8 cellular contexts compared by ENCODE assay signal in the genomic region with DNA sequence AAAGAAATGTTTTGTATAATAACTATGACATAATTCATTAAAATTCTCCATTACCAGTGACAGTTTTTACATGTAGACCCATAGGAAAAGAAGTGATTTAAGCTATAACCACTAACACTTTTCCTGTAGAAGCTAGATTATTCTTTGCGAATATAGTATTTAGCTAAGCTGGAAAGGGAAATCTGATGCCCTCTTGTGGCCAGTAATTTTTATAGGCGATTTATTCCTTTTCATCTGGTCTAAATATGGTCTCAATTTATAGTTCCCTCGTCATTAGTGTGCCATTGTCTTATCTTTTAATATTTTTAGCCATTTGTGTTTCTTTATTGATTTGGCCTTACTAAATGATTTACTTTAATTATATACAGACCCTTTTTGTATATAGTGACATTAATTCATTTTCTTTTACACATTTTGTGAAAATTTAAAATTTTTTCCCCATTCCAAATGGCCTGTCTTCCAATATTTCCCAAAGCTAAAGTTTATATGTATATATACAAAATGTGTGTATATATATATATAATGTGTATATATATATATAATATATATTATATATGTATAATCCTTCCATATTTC. TPM values are rescaled to one million over a fixed set of nuclear protein-coding genes. Genes with fewer than 3 reads are reported as not detected.
DNase-seq lines count a peak whose midpoint lies in the region; ATAC-seq, FAIRE-seq and TF ChIP-seq lines count a peak whose summit lies in the region.

No MANE protein-coding gene starts in this region.

- H3K36me3 ChIP-seq in DND-41 (ENCODE audit: insufficient read depth, low read length) (peaks cover 2% of the 10 kb centered on the region; the same call in 1 of the 2 replicates), OCI-LY3 (replicated peaks; ENCODE audit: low read depth, low read length) (peaks cover 7% of the 10 kb centered on the region)

- H3K4me2 ChIP-seq in DND-41 (ENCODE audit: insufficient read depth, low read length) (no peak overlapping the region), OCI-LY3 (ENCODE audit: low read length) (no peak overlapping the region)

- H3K4me3 ChIP-seq in DND-41 (ENCODE audit: low read depth in 1 of 2, low read length in 2 of 2) (no peak overlapping the region), OCI-LY3 (ENCODE audit: low read length) (no peak overlapping the region)

- ATAC-seq in DND-41 (ENCODE audit: insufficient read depth, low read depth) (peak; percentile 67), HG03280 (IDR thresholded peaks at IDR 0.05; ENCODE audit: unreplicated experiment) (no peak), GM19351 (IDR thresholded peaks at IDR 0.05; ENCODE audit: unreplicated experiment) (no peak)

- H3K9me3 ChIP-seq in DND-41 (ENCODE audit: insufficient read depth, low read length, severe bottlenecking) (no peaks in the 10 kb centered on the region), OCI-LY3 (ENCODE audit: insufficient read depth, low read length) (no peaks in the 10 kb centered on the region)

- H3K4me1 ChIP-seq in DND-41 (ENCODE audit: insufficient read depth, low read length) (no peaks in the 10 kb centered on the region), OCI-LY3 (ENCODE audit: low read length) (no peaks in the 10 kb centered on the region)

- H4K20me1 ChIP-seq in DND-41 (ENCODE audit: insufficient read depth, low read length) (no peaks in the 10 kb centered on the region), OCI-LY3 (ENCODE audit: insufficient read depth, low read length) (no peaks in the 10 kb centered on the region)

- H3K9ac ChIP-seq in DND-41 (ENCODE audit: low read depth, low read length) (no peak overlapping the region), OCI-LY3 (ENCODE audit: low read length) (no peak overlapping the region)

- H3K27me3 ChIP-seq in DND-41 (ENCODE audit: insufficient read depth, low read length, poor library complexity): no peaks in the 10 kb centered on the region
- H3K27me3 ChIP-seq in OCI-LY3 (ENCODE audit: low read depth, low read length): no peaks in the 10 kb centered on the region

- H3K27ac ChIP-seq in DND-41 (ENCODE audit: low read length) (no peak overlapping the region), OCI-LY3 (ENCODE audit: low read length) (no peak overlapping the region)

- FAIRE-seq in GM19239 (lab: Jason Lieb, UNC): no peak

- H2AFZ ChIP-seq in DND-41 (ENCODE audit: low read depth, low read length): no peak overlapping the region
- H2AFZ ChIP-seq in OCI-LY3 (ENCODE audit: low read depth, low read length): no peak overlapping the region

- H3K79me2 ChIP-seq in DND-41 (ENCODE audit: insufficient read depth, low read length): no peaks in the 10 kb centered on the region
- no peaks in the 10 kb centered on the region for H3K79me2 ChIP-seq in OCI-LY3 (ENCODE audit: low read length)

- DNase-seq in DND-41 (peak; percentile 14), HS-5 (ENCODE audit: low read depth) (peak; percentile 23), myocyte (ENCODE audit: low read depth) (peak; percentile 49), GM19239 (ENCODE audit: insufficient read length, low spot score) (no peak)
- DNase-seq in effector CD4-positive, alpha-beta T cell: peak; percentile 5

- TF ChIP-seq CTCF in DND-41 (IDR thresholded peaks at IDR 0.05; ENCODE audit: borderline replicate concordance, extremely low read depth, low read length, poor library complexity, severe bottlenecking) (peak; percentile 64), OCI-LY3 (IDR thresholded peaks at IDR 0.05; ENCODE audit: low read depth, low read length) (peak; percentile 59)

RNA-seq across cellular contexts. Expression of a gene that starts 26.7 kb away (rescaled TPM):
- total RNA-seq in myocyte: 20.0 and 32.3 TPM in 2 replicates
- polyA plus RNA-seq in myocyte (2012): 12.1 TPM
